ENCODE assay signal across 1 cellular context in genomic region chr7:47979145-47979831, GRCh38.
TF ChIP-seq lines count a peak whose summit lies in the region.

TSS of gene HUS1 (minus strand) at chr7:47979615. CDS start at chr7:47979519, 96 bp downstream.

TF ChIP-seq in WTC11, 78 proteins besides CTCF, POLR2A, EP300 and RAD21 (continued from another document):
- TF ChIP-seq, protein P1, sequence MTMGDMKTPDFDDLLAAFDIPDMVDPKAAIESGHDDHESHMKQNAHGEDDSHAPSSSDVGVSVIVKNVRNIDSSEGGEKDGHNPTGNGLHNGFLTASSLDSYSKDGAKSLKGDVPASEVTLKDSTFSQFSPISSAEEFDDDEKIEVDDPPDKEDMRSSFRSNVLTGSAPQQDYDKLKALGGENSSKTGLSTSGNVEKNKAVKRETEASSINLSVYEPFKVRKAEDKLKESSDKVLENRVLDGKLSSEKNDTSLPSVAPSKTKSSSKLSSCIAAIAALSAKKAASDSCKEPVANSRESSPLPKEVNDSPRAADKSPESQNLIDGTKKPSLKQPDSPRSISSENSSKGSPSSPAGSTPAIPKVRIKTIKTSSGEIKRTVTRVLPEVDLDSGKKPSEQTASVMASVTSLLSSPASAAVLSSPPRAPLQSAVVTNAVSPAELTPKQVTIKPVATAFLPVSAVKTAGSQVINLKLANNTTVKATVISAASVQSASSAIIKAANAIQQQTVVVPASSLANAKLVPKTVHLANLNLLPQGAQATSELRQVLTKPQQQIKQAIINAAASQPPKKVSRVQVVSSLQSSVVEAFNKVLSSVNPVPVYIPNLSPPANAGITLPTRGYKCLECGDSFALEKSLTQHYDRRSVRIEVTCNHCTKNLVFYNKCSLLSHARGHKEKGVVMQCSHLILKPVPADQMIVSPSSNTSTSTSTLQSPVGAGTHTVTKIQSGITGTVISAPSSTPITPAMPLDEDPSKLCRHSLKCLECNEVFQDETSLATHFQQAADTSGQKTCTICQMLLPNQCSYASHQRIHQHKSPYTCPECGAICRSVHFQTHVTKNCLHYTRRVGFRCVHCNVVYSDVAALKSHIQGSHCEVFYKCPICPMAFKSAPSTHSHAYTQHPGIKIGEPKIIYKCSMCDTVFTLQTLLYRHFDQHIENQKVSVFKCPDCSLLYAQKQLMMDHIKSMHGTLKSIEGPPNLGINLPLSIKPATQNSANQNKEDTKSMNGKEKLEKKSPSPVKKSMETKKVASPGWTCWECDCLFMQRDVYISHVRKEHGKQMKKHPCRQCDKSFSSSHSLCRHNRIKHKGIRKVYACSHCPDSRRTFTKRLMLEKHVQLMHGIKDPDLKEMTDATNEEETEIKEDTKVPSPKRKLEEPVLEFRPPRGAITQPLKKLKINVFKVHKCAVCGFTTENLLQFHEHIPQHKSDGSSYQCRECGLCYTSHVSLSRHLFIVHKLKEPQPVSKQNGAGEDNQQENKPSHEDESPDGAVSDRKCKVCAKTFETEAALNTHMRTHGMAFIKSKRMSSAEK (CRISPR knock-in tag; IDR thresholded peaks at IDR 0.05; ENCODE audit: borderline replicate concordance), result no peak
- TF ChIP-seq, protein P2, sequence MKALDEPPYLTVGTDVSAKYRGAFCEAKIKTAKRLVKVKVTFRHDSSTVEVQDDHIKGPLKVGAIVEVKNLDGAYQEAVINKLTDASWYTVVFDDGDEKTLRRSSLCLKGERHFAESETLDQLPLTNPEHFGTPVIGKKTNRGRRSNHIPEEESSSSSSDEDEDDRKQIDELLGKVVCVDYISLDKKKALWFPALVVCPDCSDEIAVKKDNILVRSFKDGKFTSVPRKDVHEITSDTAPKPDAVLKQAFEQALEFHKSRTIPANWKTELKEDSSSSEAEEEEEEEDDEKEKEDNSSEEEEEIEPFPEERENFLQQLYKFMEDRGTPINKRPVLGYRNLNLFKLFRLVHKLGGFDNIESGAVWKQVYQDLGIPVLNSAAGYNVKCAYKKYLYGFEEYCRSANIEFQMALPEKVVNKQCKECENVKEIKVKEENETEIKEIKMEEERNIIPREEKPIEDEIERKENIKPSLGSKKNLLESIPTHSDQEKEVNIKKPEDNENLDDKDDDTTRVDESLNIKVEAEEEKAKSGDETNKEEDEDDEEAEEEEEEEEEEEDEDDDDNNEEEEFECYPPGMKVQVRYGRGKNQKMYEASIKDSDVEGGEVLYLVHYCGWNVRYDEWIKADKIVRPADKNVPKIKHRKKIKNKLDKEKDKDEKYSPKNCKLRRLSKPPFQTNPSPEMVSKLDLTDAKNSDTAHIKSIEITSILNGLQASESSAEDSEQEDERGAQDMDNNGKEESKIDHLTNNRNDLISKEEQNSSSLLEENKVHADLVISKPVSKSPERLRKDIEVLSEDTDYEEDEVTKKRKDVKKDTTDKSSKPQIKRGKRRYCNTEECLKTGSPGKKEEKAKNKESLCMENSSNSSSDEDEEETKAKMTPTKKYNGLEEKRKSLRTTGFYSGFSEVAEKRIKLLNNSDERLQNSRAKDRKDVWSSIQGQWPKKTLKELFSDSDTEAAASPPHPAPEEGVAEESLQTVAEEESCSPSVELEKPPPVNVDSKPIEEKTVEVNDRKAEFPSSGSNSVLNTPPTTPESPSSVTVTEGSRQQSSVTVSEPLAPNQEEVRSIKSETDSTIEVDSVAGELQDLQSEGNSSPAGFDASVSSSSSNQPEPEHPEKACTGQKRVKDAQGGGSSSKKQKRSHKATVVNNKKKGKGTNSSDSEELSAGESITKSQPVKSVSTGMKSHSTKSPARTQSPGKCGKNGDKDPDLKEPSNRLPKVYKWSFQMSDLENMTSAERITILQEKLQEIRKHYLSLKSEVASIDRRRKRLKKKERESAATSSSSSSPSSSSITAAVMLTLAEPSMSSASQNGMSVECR (CRISPR knock-in tag; IDR thresholded peaks at IDR 0.05; ENCODE audit: borderline replicate concordance), result peak; percentile 64; the same call in 1 of the 2 replicates
- TF ChIP-seq GABPB1 (CRISPR knock-in tag; IDR thresholded peaks at IDR 0.05) (peak; percentile 67), TEAD1 (CRISPR knock-in tag; IDR thresholded peaks at IDR 0.05) (no peak), ATF1 (CRISPR knock-in tag; IDR thresholded peaks at IDR 0.05) (no peak), CREM (CRISPR knock-in tag; IDR thresholded peaks at IDR 0.05) (0 out of 2 replicates have a peak, but pooled peaks have one; percentile 66), EMX1 (CRISPR knock-in tag; IDR thresholded peaks at IDR 0.05) (no peak), AFF4 (CRISPR knock-in tag; IDR thresholded peaks at IDR 0.05; ENCODE audit: borderline replicate concordance) (no peak), ZNF138 (CRISPR knock-in tag; conservative IDR thresholded peaks at IDR 0.05) (no peak), MXD4 (CRISPR knock-in tag; IDR thresholded peaks at IDR 0.05; ENCODE audit: borderline replicate concordance) (no peak), ZNF232 (CRISPR knock-in tag; IDR thresholded peaks at IDR 0.05) (peak; percentile 74), KAT7 (CRISPR knock-in tag; IDR thresholded peaks at IDR 0.05; ENCODE audit: borderline replicate concordance) (0 out of 2 replicates have a peak, but pooled peaks have one; percentile 34), JUN (CRISPR knock-in tag; IDR thresholded peaks at IDR 0.05) (no peak), ELF4 (CRISPR knock-in tag; IDR thresholded peaks at IDR 0.05; ENCODE audit: low read depth) (no peak), JAZF1 (CRISPR knock-in tag; IDR thresholded peaks at IDR 0.05) (no peak), SOX15 (CRISPR knock-in tag; IDR thresholded peaks at IDR 0.05) (no peak), ZNF396 (CRISPR knock-in tag; IDR thresholded peaks at IDR 0.05; ENCODE audit: borderline replicate concordance) (no peak), ZNF512 (CRISPR knock-in tag; IDR thresholded peaks at IDR 0.05; ENCODE audit: borderline replicate concordance) (no peak), SP1 (CRISPR knock-in tag; conservative IDR thresholded peaks at IDR 0.05) (peak; percentile 98), NFATC4 (CRISPR knock-in tag; IDR thresholded peaks at IDR 0.05) (no peak), IRF2 (CRISPR knock-in tag; IDR thresholded peaks at IDR 0.05; ENCODE audit: borderline replicate concordance, low read depth) (no peak), NR3C1 (CRISPR knock-in tag; conservative IDR thresholded peaks at IDR 0.05; ENCODE audit: low read depth) (no peak), SMAD3 (CRISPR knock-in tag; IDR thresholded peaks at IDR 0.05; ENCODE audit: borderline replicate concordance) (0 out of 2 replicates have a peak, but pooled peaks have one; percentile 13), HMGXB4 (CRISPR knock-in tag; IDR thresholded peaks at IDR 0.05) (no peak), RORB (CRISPR knock-in tag; IDR thresholded peaks at IDR 0.05) (no peak)
- TF ChIP-seq, protein P3, sequence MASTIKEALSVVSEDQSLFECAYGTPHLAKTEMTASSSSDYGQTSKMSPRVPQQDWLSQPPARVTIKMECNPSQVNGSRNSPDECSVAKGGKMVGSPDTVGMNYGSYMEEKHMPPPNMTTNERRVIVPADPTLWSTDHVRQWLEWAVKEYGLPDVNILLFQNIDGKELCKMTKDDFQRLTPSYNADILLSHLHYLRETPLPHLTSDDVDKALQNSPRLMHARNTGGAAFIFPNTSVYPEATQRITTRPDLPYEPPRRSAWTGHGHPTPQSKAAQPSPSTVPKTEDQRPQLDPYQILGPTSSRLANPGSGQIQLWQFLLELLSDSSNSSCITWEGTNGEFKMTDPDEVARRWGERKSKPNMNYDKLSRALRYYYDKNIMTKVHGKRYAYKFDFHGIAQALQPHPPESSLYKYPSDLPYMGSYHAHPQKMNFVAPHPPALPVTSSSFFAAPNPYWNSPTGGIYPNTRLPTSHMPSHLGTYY (CRISPR knock-in tag; IDR thresholded peaks at IDR 0.05), result no peak
- TF ChIP-seq, protein P4, sequence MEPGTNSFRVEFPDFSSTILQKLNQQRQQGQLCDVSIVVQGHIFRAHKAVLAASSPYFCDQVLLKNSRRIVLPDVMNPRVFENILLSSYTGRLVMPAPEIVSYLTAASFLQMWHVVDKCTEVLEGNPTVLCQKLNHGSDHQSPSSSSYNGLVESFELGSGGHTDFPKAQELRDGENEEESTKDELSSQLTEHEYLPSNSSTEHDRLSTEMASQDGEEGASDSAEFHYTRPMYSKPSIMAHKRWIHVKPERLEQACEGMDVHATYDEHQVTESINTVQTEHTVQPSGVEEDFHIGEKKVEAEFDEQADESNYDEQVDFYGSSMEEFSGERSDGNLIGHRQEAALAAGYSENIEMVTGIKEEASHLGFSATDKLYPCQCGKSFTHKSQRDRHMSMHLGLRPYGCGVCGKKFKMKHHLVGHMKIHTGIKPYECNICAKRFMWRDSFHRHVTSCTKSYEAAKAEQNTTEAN (CRISPR knock-in tag; IDR thresholded peaks at IDR 0.05), result peak; percentile 68; the same call in 1 of the 2 replicates
- TF ChIP-seq, protein P5, sequence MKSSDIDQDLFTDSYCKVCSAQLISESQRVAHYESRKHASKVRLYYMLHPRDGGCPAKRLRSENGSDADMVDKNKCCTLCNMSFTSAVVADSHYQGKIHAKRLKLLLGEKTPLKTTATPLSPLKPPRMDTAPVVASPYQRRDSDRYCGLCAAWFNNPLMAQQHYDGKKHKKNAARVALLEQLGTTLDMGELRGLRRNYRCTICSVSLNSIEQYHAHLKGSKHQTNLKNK (CRISPR knock-in tag; IDR thresholded peaks at IDR 0.05), result no peak
TF ChIP-seq in WTC11: peak in this region for 26.
